ENCODE assay signal across 22 cellular contexts in the genomic region with DNA sequence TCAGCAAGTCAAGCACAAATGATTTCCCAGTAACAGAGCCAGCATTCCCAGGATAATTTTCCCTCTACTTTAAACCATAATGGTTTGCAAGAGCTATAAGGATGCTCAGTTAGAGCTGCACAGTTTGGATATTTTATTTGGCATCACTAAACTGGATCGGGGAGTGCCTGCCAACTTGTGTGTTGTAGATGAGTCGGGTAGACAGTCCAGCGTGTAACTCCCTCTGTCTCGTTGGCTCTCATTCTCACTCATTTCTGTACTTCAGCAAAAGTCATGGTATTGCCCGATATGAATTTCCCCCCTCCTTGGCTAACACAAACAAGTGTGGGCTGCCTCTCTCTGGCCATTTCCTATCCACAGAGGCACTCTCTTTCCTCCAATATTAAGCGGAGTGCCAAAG.
DNase-seq lines count a peak whose midpoint lies in the region; ATAC-seq and TF ChIP-seq lines count a peak whose summit lies in the region.
"Had no signal": no experiment of that assay in that cellular context is flagged by ENCODE, and none has a peak within 500 bp of the region (broad histone marks: within the 10 kb centered on the region; RNA-seq: fewer than 3 reads in every experiment).

No MANE protein-coding gene starts in this region.

- ATAC-seq in HG03442 (IDR thresholded peaks at IDR 0.05; ENCODE audit: unreplicated experiment): peak; percentile 41
- ATAC-seq: activated T-cell treated with anti-CD3 and anti-CD28 coated beads, Interleukin-2, amount 50 U/mL, for 4 hours; HCT116 had no signal

- H3K4me1 Mint-ChIP-seq in chondrocyte (ENCODE audit: low read depth): peaks cover 10% of the 10 kb centered on the region

- H3K36me3 Mint-ChIP-seq in chondrocyte (ENCODE audit: low read depth): no peaks in the 10 kb centered on the region
- H3K36me3 Mint-ChIP-seq: memory B cell had no signal

- no peak overlapping the region for H3K4me3 Mint-ChIP-seq in chondrocyte (ENCODE audit: unreplicated experiment)
- H3K4me3 Mint-ChIP-seq: activated T-cell treated with anti-CD3 and anti-CD28 coated beads, Interleukin-2, amount 50 U/mL, for 4 hours; memory B cell; stimulated activated naive CD8-positive, alpha-beta T cell treated with anti-CD3 and anti-CD28 coated beads, Interleukin-15, Interleukin-2, amounts not matched to agents 100 ng/mL and 50 ng/mL, for 24 hours had no signal

- H3K27ac Mint-ChIP-seq in chondrocyte (ENCODE audit: unreplicated experiment): peak overlapping the region; percentile 54
- H3K27ac Mint-ChIP-seq: memory B cell; stimulated activated naive CD8-positive, alpha-beta T cell treated with anti-CD3 and anti-CD28 coated beads, Interleukin-15, Interleukin-2, amounts not matched to agents 100 ng/mL and 50 ng/mL, for 24 hours had no signal

- TF ChIP-seq CTCF in chondrocyte (IDR thresholded peaks at IDR 0.05): no peak

- H3K27me3 Mint-ChIP-seq in chondrocyte (ENCODE audit: low read depth): no peaks in the 10 kb centered on the region
- H3K27me3 Mint-ChIP-seq: stimulated activated naive CD8-positive, alpha-beta T cell treated with anti-CD3 and anti-CD28 coated beads, Interleukin-15, Interleukin-2, amounts not matched to agents 100 ng/mL and 50 ng/mL, for 24 hours had no signal

- H3K9me3 Mint-ChIP-seq in chondrocyte (ENCODE audit: low read depth): peaks cover 5% of the 10 kb centered on the region
- H3K9me3 Mint-ChIP-seq: activated T-cell treated with anti-CD3 and anti-CD28 coated beads, Interleukin-2, amount 50 U/mL, for 4 hours; memory B cell had no signal

- DNase-seq in Ammon's horn (ENCODE audit: low spot score) (peak; percentile 17), chondrocyte (ENCODE audit: low spot score) (no peak), inferior parietal cortex (ENCODE audit: extremely low spot score) (peak; percentile 32), dedifferentiated amniotic fluid mesenchymal stem cell (ENCODE audit: extremely low spot score) (no peak), midbrain (lab: John Stamatoyannopoulos, UW) (no peak)
- no peak for DNase-seq in activated CD4-positive, alpha-beta T cell treated with anti-CD3 and anti-CD28 coated beads, Interleukin-2, amount 50 U/mL, for 48 hours
- DNase-seq in stimulated activated CD4-positive, alpha-beta T cell treated with anti-CD3 and anti-CD28 coated beads, Interleukin-4, amount 100 ng/mL, for 1 hour: no peak
- DNase-seq: activated CD4-positive, alpha-beta T cell treated with anti-CD3 and anti-CD28 coated beads for 48 hours; activated gamma-delta T cell treated with Interleukin-2 at 50 U/mL for 16 hours; activated T-cell treated with anti-CD3 and anti-CD28 coated beads, Interleukin-2, amount 50 U/mL, for 4 hours; DMS153; NCI-H146; NCI-H2107; NCI-H524; PC-9; psoas muscle; SHP77; transverse colon had no signal

Comparison
In these comparisons a context has a peak if more than half of its experiments do, and no peak if none do; other contexts are left out.
1. DNase-seq: peak in Ammon's horn (single experiment) and inferior parietal cortex (single experiment); none in chondrocyte (single experiment), activated CD4-positive, alpha-beta T cell treated with anti-CD3 and anti-CD28 coated beads, Interleukin-2, amount 50 U/mL, for 48 hours (0 of 2), dedifferentiated amniotic fluid mesenchymal stem cell (single experiment), midbrain (single experiment) and stimulated activated CD4-positive, alpha-beta T cell treated with anti-CD3 and anti-CD28 coated beads, Interleukin-4, amount 100 ng/mL, for 1 hour (single experiment).